27 cellular contexts compared by ENCODE assay signal in genomic region chr2:98886066-98886554, GRCh38. TPM values are rescaled to one million over a fixed set of nuclear protein-coding genes. Genes with fewer than 3 reads are reported as not detected.
"Had no signal": no experiment of that assay in that cellular context is flagged by ENCODE, and none has a peak within 500 bp of the region (broad histone marks: within the 10 kb centered on the region; RNA-seq: fewer than 3 reads in every experiment).

No MANE protein-coding gene starts in this region.

- H3K27ac Mint-ChIP-seq: dendritic cell treated with granulocyte-macrophage colony-stimulating factor and Interleukin-4, amounts not matched to agents 40 ng/mL and 50 ng/mL, for 4 days; naive thymus-derived CD8-positive, alpha-beta T cell; nephron progenitor cell; stimulated activated naive B cell treated with anti-CD40 and anti-IgM and Interleukin-4, amounts not matched to agents 10 μg/mL and 1 μg/mL and 100 μg/mL, for 72 hours; stimulated activated naive CD8-positive, alpha-beta T cell treated with anti-CD3 and anti-CD28 coated beads, Interleukin-15, Interleukin-2, amounts not matched to agents 100 ng/mL and 50 ng/mL, for 24 hours had no signal

- H3K4me3 Mint-ChIP-seq: dendritic cell treated with granulocyte-macrophage colony-stimulating factor and Interleukin-4, amounts not matched to agents 40 ng/mL and 50 ng/mL, for 4 days; naive thymus-derived CD8-positive, alpha-beta T cell; nephron progenitor cell; stimulated activated naive B cell treated with anti-CD40 and anti-IgM and Interleukin-4, amounts not matched to agents 10 μg/mL and 1 μg/mL and 100 μg/mL, for 72 hours; stimulated activated naive CD8-positive, alpha-beta T cell treated with anti-CD3 and anti-CD28 coated beads, Interleukin-15, Interleukin-2, amounts not matched to agents 100 ng/mL and 50 ng/mL, for 24 hours had no signal

- DNase-seq: colonic mucosa; effector CD8-positive, alpha-beta T cell; foreskin keratinocyte; glutamatergic neuron; heart right ventricle; hippocampal formation; islet precursor cell; kidney glomerular epithelial cell; left ventricle myocardium superior; lower lobe of right lung; naive thymus-derived CD8-positive, alpha-beta T cell; nephron progenitor cell; nucleus accumbens; ovary; posterior cingulate gyrus; psoas muscle; retina; sigmoid colon; spleen; stimulated activated CD4-positive, alpha-beta T cell treated with anti-CD3 and anti-CD28 coated beads, Interleukin-2, amount 100 ng/mL, for 48 hours; stimulated activated naive B cell treated with anti-CD40 and anti-IgM and Interleukin-4, amounts not matched to agents 10 μg/mL and 1 μg/mL and 100 μg/mL, for 72 hours; upper lobe of right lung; uterus had no signal

- H3K4me1 Mint-ChIP-seq: naive thymus-derived CD8-positive, alpha-beta T cell; nephron progenitor cell; stimulated activated naive B cell treated with anti-CD40 and anti-IgM and Interleukin-4, amounts not matched to agents 10 μg/mL and 1 μg/mL and 100 μg/mL, for 72 hours had no signal

- FAIRE-seq: endothelial cell of umbilical vein had no signal

RNA-seq across cellular contexts. Expression of gene CRACDL, which starts 49.9 kb away (rescaled TPM):
- total RNA-seq: fibroblast of lung had no signal
